In the genomic region with DNA sequence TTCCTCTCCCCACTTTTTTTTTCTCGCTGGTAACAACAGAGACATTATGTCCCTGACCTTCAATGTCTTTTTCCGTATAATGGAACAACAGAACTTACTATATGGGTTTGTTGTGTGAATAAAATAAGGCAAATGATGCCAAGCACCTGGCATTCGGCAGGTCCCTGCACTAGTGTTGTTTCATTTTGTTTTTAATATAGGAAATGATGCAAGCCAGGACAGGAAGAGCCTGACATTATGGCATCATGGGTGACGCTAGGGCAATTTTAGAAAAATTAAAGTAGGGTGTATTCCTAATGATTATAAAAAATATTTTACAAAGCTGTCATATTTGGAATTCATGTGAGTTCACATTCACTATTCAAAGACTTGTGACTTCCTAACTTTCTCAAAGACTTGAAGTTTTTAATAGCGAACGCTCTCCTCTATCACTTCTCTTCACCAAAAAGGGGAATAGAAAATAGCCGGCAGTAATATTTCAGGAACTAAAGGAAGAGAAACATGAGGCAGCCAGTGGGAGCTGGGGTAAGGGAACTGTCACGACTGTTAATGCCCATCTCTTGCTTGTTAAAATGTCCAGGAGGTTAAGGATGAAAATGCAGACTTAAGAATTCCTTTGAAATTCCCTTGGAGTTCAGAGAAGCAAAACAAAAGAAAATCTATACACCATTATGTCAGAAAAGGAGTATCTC, we compare ENCODE assay signal across 12 cellular contexts.
DNase-seq lines count a peak whose midpoint lies in the region; ATAC-seq lines count a peak whose summit lies in the region.
"Had no signal": no experiment of that assay in that cellular context is flagged by ENCODE, and none has a peak within 500 bp of the region (broad histone marks: within the 10 kb centered on the region; RNA-seq: fewer than 3 reads in every experiment).

No MANE protein-coding gene starts in this region.

- CTCF ChIA-PET in activated naive CD4-positive, alpha-beta T cell treated with anti-CD3 and anti-CD28 coated beads for 36 hours (lab: Charles Lee): interaction anchor here (0.6 to 1.3 kb wide), 5 partner anchors 9 to 771 kb away, joined by 3 to 6 read pairs (median 3); no protein-coding TSS in a partner anchor
- CTCF ChIA-PET in T-cell (lab: Charles Lee): interaction anchor here in 1 of 2 donors (1.1 kb wide), 1 partner anchor 17 kb away, joined by 3 read pairs; no protein-coding TSS in a partner anchor

- no peaks in the 10 kb centered on the region for H3K9me3 ChIP-seq in thymus (ENCODE audit: control insufficient read depth)

- peaks cover 18% of the 10 kb centered on the region for H3K36me3 Mint-ChIP-seq in activated naive CD4-positive, alpha-beta T cell treated with anti-CD3 and anti-CD28 coated beads for 36 hours (ENCODE audit: low read depth)
- H3K36me3 Mint-ChIP-seq in T-cell: peaks cover 44% of the 10 kb centered on the region
- no peaks in the 10 kb centered on the region for H3K36me3 Mint-ChIP-seq in immature natural killer cell
- H3K36me3 Mint-ChIP-seq: naive B cell, WTC11 had no signal

- peak overlapping the region; percentile 70 for H3K4me3 Mint-ChIP-seq in activated naive CD4-positive, alpha-beta T cell treated with anti-CD3 and anti-CD28 coated beads for 36 hours
- H3K4me3 Mint-ChIP-seq in T-cell (peak overlapping the region; percentile 29 to 61 (median 59)), immature natural killer cell (peak overlapping the region; percentile 16 to 67 (median 48))
- H3K4me3 Mint-ChIP-seq: WTC11 had no signal

- 75% methylated on average over 8 of the region's 8 CpGs for WGBS in thymus

- peak overlapping the region; percentile 95 for H3K27ac Mint-ChIP-seq in activated naive CD4-positive, alpha-beta T cell treated with anti-CD3 and anti-CD28 coated beads for 36 hours
- H3K27ac Mint-ChIP-seq in T-cell (peak overlapping the region; percentile 94 to 95), immature natural killer cell (peak overlapping the region in 4 of 6 donors; percentile 23 to 73 (median 45))
- H3K27ac Mint-ChIP-seq: WTC11 had no signal

- intact Hi-C loops in activated naive CD4-positive, alpha-beta T cell treated with anti-CD3 and anti-CD28 coated beads for 36 hours (cut with micrococcal nuclease): loop anchor here (1.0 to 5.0 kb wide), 5 partner anchors 9 to 706 kb away; partner anchors contain the start of genes IFIH1 and PSMD14

- ATAC-seq in T-cell (replicated peaks in 1 of 4) (no peak), GM18520 (IDR thresholded peaks at IDR 0.05; ENCODE audit: unreplicated experiment) (no peak)
- ATAC-seq: WTC11 had no signal

- no peaks in the 10 kb centered on the region for H3K36me3 ChIP-seq in thymus (ENCODE audit: control insufficient read depth, insufficient read depth)

- POLR2A ChIA-PET in T-cell (lab: Charles Lee): interaction anchor here in 1 of 2 donors (1.0 to 1.1 kb wide), 2 partner anchors 9 to 877 kb away, joined by 3 read pairs; no protein-coding TSS in a partner anchor

- H3K27ac ChIP-seq in thymus (ENCODE audit: low read depth): peak overlapping the region; percentile 68

- DNase-seq in activated naive CD4-positive, alpha-beta T cell treated with anti-CD3 and anti-CD28 coated beads for 36 hours: peak; percentile 31
- no peak for DNase-seq in activated naive CD4-positive, alpha-beta T cell treated with Interleukin-2 at 50 U/mL for 16 hours
- DNase-seq in T-cell: peak in 18 of 34 experiments; percentile 5 to 49 (median 18)
- no peak for DNase-seq in immature natural killer cell
- no peak for DNase-seq in NCI-H345 treated with DMSO at 0.1 percent for 48 hours (lab: John Stamatoyannopoulos, UW; ENCODE audit: unreplicated experiment)
- no peak for DNase-seq in NCI-H2196 treated with DMSO at 0.1 percent for 48 hours (lab: John Stamatoyannopoulos, UW; ENCODE audit: unreplicated experiment)
- DNase-seq: naive B cell, NCI-H2029, RPMI8226 had no signal

- no peaks in the 10 kb centered on the region for H3K27me3 Mint-ChIP-seq in activated naive CD4-positive, alpha-beta T cell treated with anti-CD3 and anti-CD28 coated beads for 36 hours (ENCODE audit: low read depth)
- H3K27me3 Mint-ChIP-seq in T-cell (no peaks in the 10 kb centered on the region), immature natural killer cell (ENCODE audit: low read depth in 3 of 3) (peaks cover 0 to 3% (median 0%) of the 10 kb centered on the region in 3 donors)

- no peaks in the 10 kb centered on the region for H3K27me3 ChIP-seq in thymus (ENCODE audit: control insufficient read depth, insufficient read depth)

- peaks cover 25% of the 10 kb centered on the region for H3K4me1 ChIP-seq in thymus (ENCODE audit: control insufficient read depth, insufficient read depth, low read length)

- no peaks in the 10 kb centered on the region for H3K9me3 Mint-ChIP-seq in activated naive CD4-positive, alpha-beta T cell treated with anti-CD3 and anti-CD28 coated beads for 36 hours
- no peaks in the 10 kb centered on the region for H3K9me3 Mint-ChIP-seq in T-cell
- H3K9me3 Mint-ChIP-seq in immature natural killer cell: peaks cover 0 to 2% (median 0%) of the 10 kb centered on the region in 6 donors
- H3K9me3 Mint-ChIP-seq: naive B cell, WTC11 had no signal

- H3K4me1 Mint-ChIP-seq in activated naive CD4-positive, alpha-beta T cell treated with anti-CD3 and anti-CD28 coated beads for 36 hours (ENCODE audit: low read depth): peaks cover 64% of the 10 kb centered on the region
- H3K4me1 Mint-ChIP-seq in T-cell (peaks cover 64 to 81% (median 77%) of the 10 kb centered on the region in 3 donors), immature natural killer cell (peaks cover 23 to 31% of the 10 kb centered on the region in 2 donors)

- H3K4me3 ChIP-seq in thymus (ENCODE audit: low read length): no peak overlapping the region

Comparison
In these comparisons a context has a peak if more than half of its experiments do, and no peak if none do; other contexts are left out.
1. DNase-seq: peak in activated naive CD4-positive, alpha-beta T cell treated with anti-CD3 and anti-CD28 coated beads for 36 hours (single experiment) and T-cell (18 of 34); none in activated naive CD4-positive, alpha-beta T cell treated with Interleukin-2 at 50 U/mL for 16 hours (single experiment), immature natural killer cell (0 of 3), NCI-H345 treated with DMSO at 0.1 percent for 48 hours (single experiment) and NCI-H2196 treated with DMSO at 0.1 percent for 48 hours (single experiment).
2. H3K27ac Mint-ChIP-seq: peak in every context shown above with its lines; median percentile 95 in activated naive CD4-positive, alpha-beta T cell treated with anti-CD3 and anti-CD28 coated beads for 36 hours; 94 in T-cell; 45 in immature natural killer cell.
3. Peak in every context shown above with its lines, with median percentiles within 50 percentile points of each other: H3K4me3 Mint-ChIP-seq.